In genomic region chr9:36818242-36818938, GRCh38 we compare ENCODE assay signal across 1 cellular context.
TF ChIP-seq lines count a peak whose summit lies in the region.

No MANE protein-coding gene starts in this region.

TF ChIP-seq in SK-N-SH, 30 proteins besides CTCF, POLR2A, EP300 and RAD21 (continued from another document):
- TF ChIP-seq, protein P1, sequence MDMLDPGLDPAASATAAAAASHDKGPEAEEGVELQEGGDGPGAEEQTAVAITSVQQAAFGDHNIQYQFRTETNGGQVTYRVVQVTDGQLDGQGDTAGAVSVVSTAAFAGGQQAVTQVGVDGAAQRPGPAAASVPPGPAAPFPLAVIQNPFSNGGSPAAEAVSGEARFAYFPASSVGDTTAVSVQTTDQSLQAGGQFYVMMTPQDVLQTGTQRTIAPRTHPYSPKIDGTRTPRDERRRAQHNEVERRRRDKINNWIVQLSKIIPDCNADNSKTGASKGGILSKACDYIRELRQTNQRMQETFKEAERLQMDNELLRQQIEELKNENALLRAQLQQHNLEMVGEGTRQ (IDR thresholded peaks at IDR 0.05; ENCODE audit: borderline replicate concordance, low read depth, low read length) = no peak
- TF ChIP-seq SMC3 (IDR thresholded peaks at IDR 0.05; ENCODE audit: low read depth, low read length) = no peak
